In genomic region chr17:82670661-82671060, GRCh38 we compare ENCODE assay signal across 1 cellular context.
TF ChIP-seq lines count a peak whose summit lies in the region.

No MANE protein-coding gene starts in this region.

TF ChIP-seq in H1, 55 proteins besides CTCF, POLR2A, EP300 and RAD21:
- TF ChIP-seq TCF12 (IDR thresholded peaks at IDR 0.05; ENCODE audit: low read depth, low read length): no peak
- no peak for TF ChIP-seq EZH2 (IDR thresholded peaks at IDR 0.05; ENCODE audit: low read depth, low read length, severe bottlenecking)
- no peak for TF ChIP-seq POLR2AphosphoS5 (IDR thresholded peaks at IDR 0.05; ENCODE audit: low read depth, low read length)
- no peak for TF ChIP-seq YY1 (IDR thresholded peaks at IDR 0.05; ENCODE audit: low read depth, low read length)
- no peak for TF ChIP-seq GABPA (IDR thresholded peaks at IDR 0.05; ENCODE audit: borderline replicate concordance, insufficient read depth, low read length)
- no peak for TF ChIP-seq CHD2 (IDR thresholded peaks at IDR 0.05; ENCODE audit: low read length)
- no peak for TF ChIP-seq CHD7 (IDR thresholded peaks at IDR 0.05; ENCODE audit: insufficient replicate concordance, low read length)
- TF ChIP-seq CREB1 (IDR thresholded peaks at IDR 0.05): no peak
- TF ChIP-seq SAP30 (IDR thresholded peaks at IDR 0.05; ENCODE audit: insufficient read depth, insufficient replicate concordance, low read length): no peak
- no peak for TF ChIP-seq RBBP5 (IDR thresholded peaks at IDR 0.05; ENCODE audit: borderline replicate concordance, low read depth, low read length)
- no peak for TF ChIP-seq SRF (IDR thresholded peaks at IDR 0.05; ENCODE audit: low read depth, low read length)
- TF ChIP-seq SP4 (IDR thresholded peaks at IDR 0.05; ENCODE audit: low read length): no peak
- no peak for TF ChIP-seq CBX8 (IDR thresholded peaks at IDR 0.05; ENCODE audit: borderline replicate concordance, low read depth, low read length)
- no peak for TF ChIP-seq SP2 (IDR thresholded peaks at IDR 0.05; ENCODE audit: low read length)
- TF ChIP-seq KDM1A (IDR thresholded peaks at IDR 0.05; ENCODE audit: borderline replicate concordance, low read length): no peak
- TF ChIP-seq KDM4A (IDR thresholded peaks at IDR 0.05; ENCODE audit: low read depth, low read length, severe bottlenecking): no peak
- no peak for TF ChIP-seq CTBP2 (IDR thresholded peaks at IDR 0.05; ENCODE audit: borderline replicate concordance, insufficient read depth, insufficient read length, low read length)
- TF ChIP-seq ASH2L (IDR thresholded peaks at IDR 0.05; ENCODE audit: low read length): no peak
